8 cellular contexts compared by ENCODE assay signal in the genomic region with DNA sequence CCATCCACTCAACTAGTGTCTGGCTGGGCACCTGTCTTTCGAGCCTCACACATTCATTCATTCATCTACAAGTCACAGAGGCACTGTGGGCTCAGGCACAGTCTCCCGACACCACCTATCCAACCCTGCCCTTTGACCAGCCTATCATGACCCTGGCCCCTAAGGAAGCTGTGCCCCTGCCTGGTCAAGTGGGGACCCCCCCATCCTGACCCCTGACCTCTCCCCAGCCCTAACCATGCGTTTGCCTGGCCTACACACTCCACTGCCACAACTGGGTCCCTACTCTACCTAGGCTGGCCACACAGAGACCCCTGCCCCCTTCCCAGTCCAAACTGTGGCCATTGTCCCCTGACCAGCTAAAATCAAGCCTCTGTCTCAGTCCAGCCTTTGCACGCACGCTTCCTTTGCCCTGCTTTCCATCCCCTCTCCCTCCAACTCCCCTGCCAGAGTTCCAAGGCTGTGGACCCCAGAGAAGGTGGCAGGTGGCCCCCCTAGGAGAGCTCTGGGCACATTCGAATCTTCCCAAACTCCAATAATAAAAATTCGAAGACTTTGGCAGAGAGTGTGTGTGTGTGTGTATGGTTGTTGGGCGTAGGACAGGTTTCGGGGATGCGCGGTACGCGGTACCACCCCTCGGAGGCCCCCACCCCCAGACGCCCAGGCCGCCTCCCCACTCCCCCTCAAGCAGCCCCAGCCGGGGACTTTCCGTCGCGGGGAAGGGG. TPM values are rescaled to one million over a fixed set of nuclear protein-coding genes. Genes with fewer than 3 reads are reported as not detected.
A peak's percentile ranks its signal among the peaks of the same experiment; 100 is the strongest.
DNase-seq lines count a peak whose midpoint lies in the region; ATAC-seq and TF ChIP-seq lines count a peak whose summit lies in the region.

No MANE protein-coding gene starts in this region.

- DNase-seq in left ventricle myocardium inferior (no peak), cardiac septum (ENCODE audit: low spot score) (no peak), ascending aorta (ENCODE audit: low spot score in 2 of 2) (no peak), lower lobe of right lung (no peak), upper lobe of right lung (no peak), SIG-M5 (lab: John Stamatoyannopoulos, UW) (no peak), NCI-H226 (no peak), CD1c-positive myeloid dendritic cell (ENCODE audit: extremely low spot score) (no peak)

- TF ChIP-seq CTCF in left ventricle myocardium inferior (IDR thresholded peaks at IDR 0.05; ENCODE audit: borderline replicate concordance) (no peak), ascending aorta (IDR thresholded peaks at IDR 0.05) (no peak), lower lobe of right lung (IDR thresholded peaks at IDR 0.05) (no peak), upper lobe of right lung (IDR thresholded peaks at IDR 0.05) (no peak)

- ATAC-seq in lower lobe of right lung (peak in 1 of 2 donors; percentile 1), upper lobe of right lung (no peak)

- peak overlapping the region; percentile 86 for H3K4me3 ChIP-seq in left ventricle myocardium inferior
- H3K4me3 ChIP-seq in ascending aorta, result peak overlapping the region; percentile 50 to 71
- peak overlapping the region; percentile 78 for H3K4me3 ChIP-seq in lower lobe of right lung
- H3K4me3 ChIP-seq in upper lobe of right lung, result peak overlapping the region; percentile 79

- H3K9me3 ChIP-seq in left ventricle myocardium inferior (replicated peaks), result no peaks in the 10 kb centered on the region
- no peaks in the 10 kb centered on the region for H3K9me3 ChIP-seq in ascending aorta
- H3K9me3 ChIP-seq in lower lobe of right lung, result no peaks in the 10 kb centered on the region
- no peaks in the 10 kb centered on the region for H3K9me3 ChIP-seq in upper lobe of right lung

- no peaks in the 10 kb centered on the region for H3K36me3 ChIP-seq in left ventricle myocardium inferior
- no peaks in the 10 kb centered on the region for H3K36me3 ChIP-seq in ascending aorta
- H3K36me3 ChIP-seq in lower lobe of right lung, result no peaks in the 10 kb centered on the region
- H3K36me3 ChIP-seq in upper lobe of right lung, result no peaks in the 10 kb centered on the region

- peaks cover 5% of the 10 kb centered on the region for H3K27me3 ChIP-seq in left ventricle myocardium inferior (ENCODE audit: low read depth)
- H3K27me3 ChIP-seq in ascending aorta, result no peaks in the 10 kb centered on the region
- H3K27me3 ChIP-seq in lower lobe of right lung (ENCODE audit: low read depth), result no peaks in the 10 kb centered on the region
- H3K27me3 ChIP-seq in upper lobe of right lung, result no peaks in the 10 kb centered on the region

- peaks cover 19% of the 10 kb centered on the region for H3K4me1 ChIP-seq in left ventricle myocardium inferior
- H3K4me1 ChIP-seq in ascending aorta, result peaks cover 0 to 7% of the 10 kb centered on the region in 2 donors
- H3K4me1 ChIP-seq in lower lobe of right lung, result peaks cover 6% of the 10 kb centered on the region
- peaks cover 8% of the 10 kb centered on the region for H3K4me1 ChIP-seq in upper lobe of right lung

- intact Hi-C loops in left ventricle myocardium inferior (cut with micrococcal nuclease), result no loop called here
- intact Hi-C loops in cardiac septum (cut with DNase I), result no loop called here
- intact Hi-C loops in ascending aorta (cut with DNase I), result no loop called here
- intact Hi-C loops in lower lobe of right lung (cut with DNase I), result no loop called here
- intact Hi-C loops in upper lobe of right lung (cut with DNase I), result no loop called here

- peak overlapping the region; percentile 95 for H3K27ac ChIP-seq in left ventricle myocardium inferior (replicated peaks)
- peak overlapping the region in 1 of 2 donors; percentile 38 for H3K27ac ChIP-seq in ascending aorta
- peak overlapping the region; percentile 95 for H3K27ac ChIP-seq in lower lobe of right lung
- peak overlapping the region; percentile 88 for H3K27ac ChIP-seq in upper lobe of right lung

RNA-seq across cellular contexts. Expression of a gene that starts 0.4 kb away (rescaled TPM):
- 4.0 TPM for total RNA-seq in left ventricle myocardium inferior
- total RNA-seq in cardiac septum, result 3.0 TPM
- total RNA-seq in ascending aorta, result 4.2 TPM
- total RNA-seq in lower lobe of right lung, result 20.4 TPM
- total RNA-seq in upper lobe of right lung, result 16.2 TPM

RNA-seq across cellular contexts. Expression of a gene that starts 3.2 kb away (rescaled TPM):
- total RNA-seq in left ventricle myocardium inferior (not detected), cardiac septum (not detected), ascending aorta (not detected), lower lobe of right lung (not detected), upper lobe of right lung (not detected)

RNA-seq across cellular contexts. Expression of a gene that starts 25.0 kb away (rescaled TPM):
- total RNA-seq in left ventricle myocardium inferior, result 15.2 TPM
- 13.4 TPM for total RNA-seq in cardiac septum
- 3.3 TPM for total RNA-seq in ascending aorta
- 17.8 TPM for total RNA-seq in lower lobe of right lung
- 17.8 TPM for total RNA-seq in upper lobe of right lung

RNA-seq across cellular contexts. Expression of a gene that starts 30.7 kb away (rescaled TPM):
- total RNA-seq in left ventricle myocardium inferior, result 0.38 TPM
- 0.46 TPM for total RNA-seq in cardiac septum
- 1.7 TPM for total RNA-seq in ascending aorta
- total RNA-seq in lower lobe of right lung, result 7.7 TPM
- total RNA-seq in upper lobe of right lung, result 10.0 TPM

RNA-seq across cellular contexts. Expression of a gene that starts 41.4 kb away (rescaled TPM):
- total RNA-seq in left ventricle myocardium inferior, result 8.1 TPM
- total RNA-seq in cardiac septum, result 7.9 TPM
- total RNA-seq in ascending aorta, result 6.0 TPM
- total RNA-seq in lower lobe of right lung, result 7.1 TPM
- total RNA-seq in upper lobe of right lung, result 6.7 TPM
